8 cellular contexts compared by ENCODE assay signal in the genomic region with DNA sequence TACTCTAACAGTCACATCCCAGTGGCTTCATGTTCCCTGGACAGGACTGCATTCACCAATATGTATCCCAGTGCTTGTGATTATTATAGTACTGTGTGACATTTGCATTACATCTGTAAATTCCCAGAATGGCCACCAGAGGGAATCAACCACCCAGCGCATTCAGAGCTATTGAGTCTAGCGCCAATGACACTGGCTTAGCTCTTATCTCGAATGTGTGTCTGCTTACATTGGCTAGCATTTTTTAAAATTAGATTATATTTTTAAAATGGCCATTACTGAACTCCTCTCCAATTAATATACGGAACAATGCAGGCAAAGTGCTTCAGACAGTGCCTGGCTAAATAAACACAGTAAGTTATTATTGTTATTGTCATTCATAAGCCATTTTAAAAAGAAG. TPM values are rescaled to one million over a fixed set of nuclear protein-coding genes. Genes with fewer than 3 reads are reported as not detected.
DNase-seq lines count a peak whose midpoint lies in the region; ATAC-seq and TF ChIP-seq lines count a peak whose summit lies in the region.

No MANE protein-coding gene starts in this region.

- no TSS peak for BruUV-seq in A673 (replicated peaks; lab: Mats Ljungman, UMichigan)

- H3F3A ChIP-seq in SU-DHL-6 (ENCODE audit: insufficient read depth): no peaks in the 10 kb centered on the region

- no peaks in the 10 kb centered on the region for H3K79me2 ChIP-seq in SU-DHL-6 (ENCODE audit: insufficient read depth, low read length)

- H3K9me3 ChIP-seq in A673 (ENCODE audit: low read depth, low read length, poor library complexity, severe bottlenecking) (no peaks in the 10 kb centered on the region), SU-DHL-6 (ENCODE audit: insufficient read depth, low read length) (no peaks in the 10 kb centered on the region), lower lobe of right lung (no peaks in the 10 kb centered on the region)

- H4K20me1 ChIP-seq in SU-DHL-6 (ENCODE audit: low read depth, low read length): no peaks in the 10 kb centered on the region

- H3K4me3 ChIP-seq in A673 (ENCODE audit: low read depth, low read length, poor library complexity, severe bottlenecking): no peak overlapping the region
- H3K4me3 ChIP-seq in GM12864 (ENCODE audit: low read depth, low read length): no peak overlapping the region
- H3K4me3 ChIP-seq in SU-DHL-6 (ENCODE audit: insufficient read depth, low read length, poor library complexity, severe bottlenecking): no peak overlapping the region
- H3K4me3 ChIP-seq in lower lobe of right lung: no peak overlapping the region

- ATAC-seq in HG02678 (IDR thresholded peaks at IDR 0.05; ENCODE audit: unreplicated experiment) (peak; percentile 85), lower lobe of right lung (peak; percentile 86 to 95)

- POLR2A ChIA-PET in A673 (lab: Charles Lee; ENCODE audit: low non-redundant PET): interaction anchor here (0.5 to 0.6 kb wide), 2 partner anchors 631 to 1137 kb away, joined by 3 to 7 read pairs; no protein-coding TSS in a partner anchor

- peaks cover 36% of the 10 kb centered on the region for H3K4me1 ChIP-seq in A673 (ENCODE audit: insufficient read depth, low read length, poor library complexity, severe bottlenecking)
- H3K4me1 ChIP-seq in lower lobe of right lung: peaks cover 18% of the 10 kb centered on the region

- no peak overlapping the region for H3K27ac ChIP-seq in A673 (ENCODE audit: low read depth, low read length, poor library complexity, severe bottlenecking)
- no peak overlapping the region for H3K27ac ChIP-seq in SU-DHL-6 (ENCODE audit: low read depth, low read length)
- no peak overlapping the region for H3K27ac ChIP-seq in lower lobe of right lung
- H3K27ac ChIP-seq in substantia nigra (ENCODE audit: low read depth, low read length, poor library complexity, severe bottlenecking): no peak overlapping the region

- DNase-seq in A673 (ENCODE audit: low spot score) (peak; percentile 84), GM12864 (ENCODE audit: low read depth) (peak; percentile 5), NCI-H1417 (lab: John Stamatoyannopoulos, UW) (peak; percentile 68 to 93 (median 69)), dermis microvascular lymphatic vessel endothelial cell (ENCODE audit: low read depth in 2 of 2) (peak; percentile 67 to 77), lower lobe of right lung (no peak), substantia nigra (lab: John Stamatoyannopoulos, UW) (peak in 28 of 49 donors; percentile 4 to 73 (median 26))

- peak; percentile 86 for TF ChIP-seq CTCF in A673 (conservative IDR thresholded peaks at IDR 0.05; ENCODE audit: low read depth, low read length)
- peak; percentile 78 for TF ChIP-seq CTCF in GM12864 (IDR thresholded peaks at IDR 0.05; ENCODE audit: low read depth, low read length, missing control alignments)
- peak; percentile 94 for TF ChIP-seq CTCF in SU-DHL-6 (IDR thresholded peaks at IDR 0.05; ENCODE audit: insufficient read depth, low read length, poor library complexity, severe bottlenecking)
- peak; percentile 86 for TF ChIP-seq CTCF in lower lobe of right lung (IDR thresholded peaks at IDR 0.05)

- no peaks in the 10 kb centered on the region for H3K36me3 ChIP-seq in A673 (ENCODE audit: insufficient read depth, low read length, poor library complexity, severe bottlenecking)
- no peaks in the 10 kb centered on the region for H3K36me3 ChIP-seq in SU-DHL-6 (ENCODE audit: low read length)
- H3K36me3 ChIP-seq in lower lobe of right lung: no peaks in the 10 kb centered on the region

- H3K9me2 ChIP-seq in SU-DHL-6 (replicated peaks; ENCODE audit: insufficient read depth, low read length): no peaks in the 10 kb centered on the region

- H3K4me2 ChIP-seq in SU-DHL-6 (ENCODE audit: low read depth, low read length, poor library complexity, severe bottlenecking): no peak overlapping the region

- intact Hi-C loops in A673 (cut with micrococcal nuclease; ENCODE audit: unreplicated experiment) (loop anchor here (1.0 to 10.0 kb wide), 8 partner anchors 184 to 1643 kb away; a partner anchor contains a TSS), lower lobe of right lung (cut with DNase I) (loop anchor here (5.0 kb wide), 1 partner anchor 485 kb away; no protein-coding TSS in a partner anchor)

- no peak overlapping the region for H2AFZ ChIP-seq in SU-DHL-6 (ENCODE audit: low read depth, low read length, severe bottlenecking)

- H3K9ac ChIP-seq in SU-DHL-6 (ENCODE audit: low read length): no peak overlapping the region

- CTCF ChIA-PET in A673 (lab: Charles Lee): interaction anchor here (0.5 to 3.2 kb wide), 17 partner anchors 12 to 1642 kb away, joined by 3 to 25 read pairs (median 3); a partner anchor contains a TSS

- no peaks in the 10 kb centered on the region for H3K27me3 ChIP-seq in A673 (replicated peaks; ENCODE audit: insufficient read depth, low read depth, low read length, poor library complexity)
- H3K27me3 ChIP-seq in SU-DHL-6 (ENCODE audit: low read length): no peaks in the 10 kb centered on the region
- no peaks in the 10 kb centered on the region for H3K27me3 ChIP-seq in lower lobe of right lung (ENCODE audit: low read depth)

RNA-seq across cellular contexts. Expression of a gene that starts 36.3 kb away (rescaled TPM):
- total RNA-seq in A673 (2021) (4.8 and 9.2 TPM in 2 replicates), dermis microvascular lymphatic vessel endothelial cell (18.6 and 29.6 TPM in 2 replicates), lower lobe of right lung (6.4 TPM)
